Comparison of ENCODE assay signal across 2 cellular contexts in the genomic region with DNA sequence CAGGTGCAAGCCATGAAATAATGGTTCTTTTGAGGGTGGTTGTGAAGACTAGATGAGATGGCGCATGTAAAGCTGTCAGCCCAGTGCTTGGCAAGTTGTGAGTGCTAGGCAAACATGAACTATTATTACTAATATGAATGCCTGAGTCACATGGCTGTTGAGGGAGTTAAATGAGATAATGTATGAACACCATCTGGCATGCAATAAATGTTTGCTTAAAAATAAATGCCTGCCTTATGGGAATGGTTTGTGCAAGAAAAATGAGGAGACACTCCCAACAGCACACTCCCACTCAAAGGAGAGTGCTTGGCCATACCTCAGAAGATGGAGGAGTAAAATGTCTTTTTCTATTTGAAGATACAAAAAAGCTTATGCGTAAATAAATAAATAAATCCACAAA.
TF ChIP-seq lines count a peak whose summit lies in the region.

No MANE protein-coding gene starts in this region.

TF ChIP-seq in HCT116, 20 proteins besides CTCF, POLR2A, EP300 and RAD21:
- TF ChIP-seq, protein P1, sequence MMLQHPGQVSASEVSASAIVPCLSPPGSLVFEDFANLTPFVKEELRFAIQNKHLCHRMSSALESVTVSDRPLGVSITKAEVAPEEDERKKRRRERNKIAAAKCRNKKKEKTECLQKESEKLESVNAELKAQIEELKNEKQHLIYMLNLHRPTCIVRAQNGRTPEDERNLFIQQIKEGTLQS (IDR thresholded peaks at IDR 0.05): no peak
- TF ChIP-seq SIN3A (IDR thresholded peaks at IDR 0.05; ENCODE audit: low read depth): no peak
- no peak for TF ChIP-seq ELF1 (IDR thresholded peaks at IDR 0.05; ENCODE audit: borderline replicate concordance, low read depth)
- TF ChIP-seq CBX3 (IDR thresholded peaks at IDR 0.05; ENCODE audit: low read depth): no peak
- no peak for TF ChIP-seq EZH2phosphoT487 (IDR thresholded peaks at IDR 0.05; ENCODE audit: borderline replicate concordance)
- no peak for TF ChIP-seq CEBPB (IDR thresholded peaks at IDR 0.05; ENCODE audit: low read depth)
- TF ChIP-seq YY1 (IDR thresholded peaks at IDR 0.05; ENCODE audit: extremely low read depth, insufficient replicate concordance, low read depth, low read length): no peak
- no peak for TF ChIP-seq ZNF274 (IDR thresholded peaks at IDR 0.05; ENCODE audit: low read depth, low read length)
- no peak for TF ChIP-seq MAX (IDR thresholded peaks at IDR 0.05)
- no peak for TF ChIP-seq ZFX (IDR thresholded peaks at IDR 0.05)
- no peak for TF ChIP-seq SRF (IDR thresholded peaks at IDR 0.05; ENCODE audit: low read depth)
- no peak for TF ChIP-seq POLR2AphosphoS5 (IDR thresholded peaks at IDR 0.05; ENCODE audit: low read depth, low read length)
- no peak for TF ChIP-seq EGR1 (IDR thresholded peaks at IDR 0.05; ENCODE audit: low read depth)
- no peak for TF ChIP-seq EZH2 (IDR thresholded peaks at IDR 0.05)
- no peak for TF ChIP-seq FOSL1 (IDR thresholded peaks at IDR 0.05; ENCODE audit: low read depth)
- no peak for TF ChIP-seq TCF7L2 (IDR thresholded peaks at IDR 0.05; ENCODE audit: borderline replicate concordance, extremely low read depth, insufficient read depth, insufficient read length)
- TF ChIP-seq, protein P2, sequence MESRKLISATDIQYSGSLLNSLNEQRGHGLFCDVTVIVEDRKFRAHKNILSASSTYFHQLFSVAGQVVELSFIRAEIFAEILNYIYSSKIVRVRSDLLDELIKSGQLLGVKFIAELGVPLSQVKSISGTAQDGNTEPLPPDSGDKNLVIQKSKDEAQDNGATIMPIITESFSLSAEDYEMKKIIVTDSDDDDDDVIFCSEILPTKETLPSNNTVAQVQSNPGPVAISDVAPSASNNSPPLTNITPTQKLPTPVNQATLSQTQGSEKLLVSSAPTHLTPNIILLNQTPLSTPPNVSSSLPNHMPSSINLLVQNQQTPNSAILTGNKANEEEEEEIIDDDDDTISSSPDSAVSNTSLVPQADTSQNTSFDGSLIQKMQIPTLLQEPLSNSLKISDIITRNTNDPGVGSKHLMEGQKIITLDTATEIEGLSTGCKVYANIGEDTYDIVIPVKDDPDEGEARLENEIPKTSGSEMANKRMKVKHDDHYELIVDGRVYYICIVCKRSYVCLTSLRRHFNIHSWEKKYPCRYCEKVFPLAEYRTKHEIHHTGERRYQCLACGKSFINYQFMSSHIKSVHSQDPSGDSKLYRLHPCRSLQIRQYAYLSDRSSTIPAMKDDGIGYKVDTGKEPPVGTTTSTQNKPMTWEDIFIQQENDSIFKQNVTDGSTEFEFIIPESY (IDR thresholded peaks at IDR 0.05; ENCODE audit: extremely low read depth, insufficient replicate concordance, low read length): no peak
- no peak for TF ChIP-seq SP1 (IDR thresholded peaks at IDR 0.05; ENCODE audit: low read depth)

TF ChIP-seq in endothelial cell of umbilical vein, 7 proteins besides CTCF, POLR2A, EP300 and RAD21:
- TF ChIP-seq GATA2 (IDR thresholded peaks at IDR 0.05; ENCODE audit: insufficient read depth, insufficient read length, low read depth, low read length) (no peak), POLR2AphosphoS5 (IDR thresholded peaks at IDR 0.05; ENCODE audit: insufficient read depth, low read depth, low read length) (no peak), EZH2 (IDR thresholded peaks at IDR 0.05; ENCODE audit: borderline replicate concordance, low read depth, low read length, severe bottlenecking) (no peak), FOS (IDR thresholded peaks at IDR 0.05; ENCODE audit: borderline replicate concordance, insufficient read depth, low read length) (no peak), MYC (IDR thresholded peaks at IDR 0.05; ENCODE audit: low read depth, low read length) (no peak), MAX (IDR thresholded peaks at IDR 0.05; ENCODE audit: insufficient read depth, insufficient read length) (no peak)
